Comparison of ENCODE assay signal across 14 cellular contexts in genomic region chr1:245710961-245711903, GRCh38.
"Had no signal": no experiment of that assay in that cellular context is flagged by ENCODE, and none has a peak within 500 bp of the region (broad histone marks: within the 10 kb centered on the region; RNA-seq: fewer than 3 reads in every experiment).

No MANE protein-coding gene starts in this region.

- H3K4me3 ChIP-seq: transverse colon had no signal

- H3K27ac ChIP-seq: transverse colon had no signal

- H3K36me3 ChIP-seq: transverse colon had no signal

- H3K9me3 ChIP-seq: transverse colon had no signal

- H3K27ac Mint-ChIP-seq: activated naive CD4-positive, alpha-beta T cell treated with anti-CD3 and anti-CD28 coated beads, Interleukin-2, amount 50 U/mL, for 24 hours; activated T-cell treated with anti-CD3 and anti-CD28 coated beads, Interleukin-2, amount 50 U/mL, for 24 hours; progenitor cell of endocrine pancreas; T-helper 2 cell treated with Interferon-gamma antibody and Interleukin-4, amounts not matched to agents 5 μg/mL and 100 μg/mL, for 36 hours had no signal

- H3K4me1 ChIP-seq: transverse colon had no signal

- H3K4me3 Mint-ChIP-seq: activated naive CD4-positive, alpha-beta T cell treated with anti-CD3 and anti-CD28 coated beads, Interleukin-2, amount 50 U/mL, for 24 hours; activated T-cell treated with anti-CD3 and anti-CD28 coated beads, Interleukin-2, amount 50 U/mL, for 24 hours; T-helper 2 cell treated with Interferon-gamma antibody and Interleukin-4, amounts not matched to agents 5 μg/mL and 100 μg/mL, for 36 hours had no signal

- H3K4me1 Mint-ChIP-seq: activated naive CD4-positive, alpha-beta T cell treated with anti-CD3 and anti-CD28 coated beads, Interleukin-2, amount 50 U/mL, for 24 hours had no signal

- H3K27me3 Mint-ChIP-seq: activated T-cell treated with anti-CD3 and anti-CD28 coated beads, Interleukin-2, amount 50 U/mL, for 24 hours; progenitor cell of endocrine pancreas had no signal

- H3K9me3 Mint-ChIP-seq: activated naive CD4-positive, alpha-beta T cell treated with anti-CD3 and anti-CD28 coated beads, Interleukin-2, amount 50 U/mL, for 24 hours; activated T-cell treated with anti-CD3 and anti-CD28 coated beads, Interleukin-2, amount 50 U/mL, for 24 hours; T-helper 2 cell treated with Interferon-gamma antibody and Interleukin-4, amounts not matched to agents 5 μg/mL and 100 μg/mL, for 36 hours had no signal

- H3K27me3 ChIP-seq: transverse colon had no signal

- H3K36me3 Mint-ChIP-seq: activated naive CD4-positive, alpha-beta T cell treated with anti-CD3 and anti-CD28 coated beads, Interleukin-2, amount 50 U/mL, for 24 hours had no signal

- DNase-seq: activated effector memory CD4-positive, alpha-beta T cell treated with Interleukin-2 at 50 U/mL for 16 hours; activated T-cell treated with anti-CD3 and anti-CD28 coated beads, Interleukin-2, amount 50 U/mL, for 24 hours; central memory CD4-positive, alpha-beta T cell; erythroblast; midbrain; stimulated activated naive CD4-positive, alpha-beta T cell; substantia nigra; SW 1271; transverse colon had no signal

- ATAC-seq: activated CD4-positive, CD25-positive, alpha-beta regulatory T cell treated with anti-CD3 and anti-CD28 coated beads, Interleukin-2, amount 50 U/mL, for 24 hours; sciatic nerve had no signal
